Comparison of ENCODE assay signal across 7 cellular contexts in the genomic region with DNA sequence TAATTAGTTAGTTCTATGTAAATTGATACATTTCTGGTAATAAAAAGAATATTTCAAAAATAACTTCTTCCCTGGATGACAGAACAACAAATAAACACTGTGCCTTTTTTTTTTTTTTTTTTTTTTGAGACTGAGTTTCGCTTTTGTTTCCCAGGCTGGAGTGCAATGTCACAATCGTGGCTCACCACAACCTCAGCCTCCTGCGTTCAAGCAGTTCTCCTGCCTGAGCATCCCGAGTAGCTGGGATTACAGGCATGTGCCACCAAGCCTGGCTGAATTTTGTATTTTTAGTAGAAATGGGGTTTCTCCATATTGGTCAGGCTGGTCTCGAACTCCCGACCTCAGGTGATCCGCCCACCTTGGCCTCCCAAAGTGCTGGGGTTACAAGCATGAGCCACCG.
DNase-seq lines count a peak whose midpoint lies in the region; ATAC-seq and TF ChIP-seq lines count a peak whose summit lies in the region.
"Not testable (repeated sequence)": the region's sequence is repeated elsewhere in the genome, so short reads cannot be mapped to it uniquely, and the experiment has no call there.

No MANE protein-coding gene starts in this region.

- POLR2A ChIA-PET in activated CD4-positive, alpha-beta T cell treated with anti-CD3 and anti-CD28 coated beads for 36 hours (lab: Charles Lee): not testable (repeated sequence)

- not testable (repeated sequence) for H3K4me1 ChIP-seq in osteoblast (ENCODE audit: insufficient read depth, low read length)

- ATAC-seq in activated CD4-positive, alpha-beta T cell treated with anti-CD3 and anti-CD28 coated beads for 36 hours: not testable (repeated sequence)
- ATAC-seq in activated CD8-positive, alpha-beta memory T cell treated with anti-CD3 and anti-CD28 coated beads, Interleukin-2, amount 10 ng/mL, durations not matched to agents 7 days and 5 days: peak; percentile 49
- ATAC-seq in effector memory CD8-positive, alpha-beta T cell (replicated peaks): peak; percentile 27

- H3K9me3 ChIP-seq in osteoblast (ENCODE audit: low read depth, low read length): not testable (repeated sequence)

- H3K36me3 ChIP-seq in osteoblast (ENCODE audit: insufficient read depth, low read length): not testable (repeated sequence)

- TF ChIP-seq CTCF in osteoblast (IDR thresholded peaks at IDR 0.05; ENCODE audit: extremely low read depth, low read depth, low read length): not testable (repeated sequence)

- H4K20me1 ChIP-seq in osteoblast (ENCODE audit: insufficient read depth, low read length): not testable (repeated sequence)

- peak overlapping the region; percentile 33 for H3K4me2 ChIP-seq in osteoblast (ENCODE audit: insufficient read depth, low read length)

- not testable (repeated sequence) for H3K27me3 Mint-ChIP-seq in activated CD4-positive, alpha-beta T cell treated with anti-CD3 and anti-CD28 coated beads for 36 hours
- peaks cover 17% of the 10 kb centered on the region for H3K27me3 Mint-ChIP-seq in activated CD8-positive, alpha-beta memory T cell treated with anti-CD3 and anti-CD28 coated beads, Interleukin-2, amount 10 ng/mL, durations not matched to agents 7 days and 5 days
- peaks cover 13 to 20% of the 10 kb centered on the region in 2 donors for H3K27me3 Mint-ChIP-seq in effector memory CD8-positive, alpha-beta T cell

- H3K79me2 ChIP-seq in osteoblast (ENCODE audit: insufficient read depth, low read length): not testable (repeated sequence)

- not testable (repeated sequence) for H3K4me3 Mint-ChIP-seq in activated CD4-positive, alpha-beta T cell treated with anti-CD3 and anti-CD28 coated beads for 36 hours; activated CD8-positive, alpha-beta memory T cell treated with anti-CD3 and anti-CD28 coated beads, Interleukin-2, amount 10 ng/mL, durations not matched to agents 7 days and 5 days
- peak overlapping the region; percentile 4 to 33 for H3K4me3 Mint-ChIP-seq in effector memory CD8-positive, alpha-beta T cell

- H3K27ac ChIP-seq in osteoblast (ENCODE audit: low read depth, low read length): not testable (repeated sequence)

- not testable (repeated sequence) for H3K9me3 Mint-ChIP-seq in activated CD4-positive, alpha-beta T cell treated with anti-CD3 and anti-CD28 coated beads for 36 hours (ENCODE audit: low read depth); activated CD8-positive, alpha-beta memory T cell treated with anti-CD3 and anti-CD28 coated beads, Interleukin-2, amount 10 ng/mL, durations not matched to agents 7 days and 5 days (ENCODE audit: low read depth); effector memory CD8-positive, alpha-beta T cell

- not testable (repeated sequence) for H3K27me3 ChIP-seq in osteoblast (ENCODE audit: insufficient read depth, low read length)

- not testable (repeated sequence) for H3K4me1 Mint-ChIP-seq in activated CD4-positive, alpha-beta T cell treated with anti-CD3 and anti-CD28 coated beads for 36 hours; effector memory CD8-positive, alpha-beta T cell (ENCODE audit: low read depth in 2 of 2)
- H3K4me1 Mint-ChIP-seq in activated CD8-positive, alpha-beta memory T cell treated with anti-CD3 and anti-CD28 coated beads, Interleukin-2, amount 10 ng/mL, durations not matched to agents 7 days and 5 days: peaks cover 13% of the 10 kb centered on the region

- H2AFZ ChIP-seq in osteoblast (ENCODE audit: low read length): not testable (repeated sequence)

- CTCF ChIA-PET in activated CD4-positive, alpha-beta T cell treated with anti-CD3 and anti-CD28 coated beads for 36 hours (lab: Charles Lee): not testable (repeated sequence)
- CTCF ChIA-PET in activated CD8-positive, alpha-beta memory T cell treated with anti-CD3 and anti-CD28 coated beads, Interleukin-2, amount 10 ng/mL, durations not matched to agents 7 days and 5 days (lab: Charles Lee): interaction anchor here (2.5 kb wide), 1 partner anchor 31 kb away, joined by 11 read pairs; no protein-coding TSS in a partner anchor

- DNase-seq in Daoy (ENCODE audit: low read depth) (peak; percentile 9), M059J (ENCODE audit: low read depth) (peak; percentile 4), NOMO-1 treated with DMSO at 0.1 percent for 48 hours (lab: John Stamatoyannopoulos, UW; ENCODE audit: unreplicated experiment) (peak; percentile 27)
- peak; percentile 7 for DNase-seq in activated CD4-positive, alpha-beta T cell treated with anti-CD3 and anti-CD28 coated beads for 36 hours
- DNase-seq in activated CD8-positive, alpha-beta memory T cell treated with anti-CD3 and anti-CD28 coated beads, Interleukin-2, amount 10 ng/mL, durations not matched to agents 7 days and 5 days: peak; percentile 72
- DNase-seq in effector memory CD8-positive, alpha-beta T cell; osteoblast (ENCODE audit: insufficient read length, low spot score, missing footprints): not testable (repeated sequence)

- not testable (repeated sequence) for H3K27ac Mint-ChIP-seq in activated CD4-positive, alpha-beta T cell treated with anti-CD3 and anti-CD28 coated beads for 36 hours; effector memory CD8-positive, alpha-beta T cell
- peak overlapping the region; percentile 37 for H3K27ac Mint-ChIP-seq in activated CD8-positive, alpha-beta memory T cell treated with anti-CD3 and anti-CD28 coated beads, Interleukin-2, amount 10 ng/mL, durations not matched to agents 7 days and 5 days

- H3K36me3 Mint-ChIP-seq in activated CD4-positive, alpha-beta T cell treated with anti-CD3 and anti-CD28 coated beads for 36 hours (ENCODE audit: low read depth); activated CD8-positive, alpha-beta memory T cell treated with anti-CD3 and anti-CD28 coated beads, Interleukin-2, amount 10 ng/mL, durations not matched to agents 7 days and 5 days; effector memory CD8-positive, alpha-beta T cell (ENCODE audit: insufficient read depth): not testable (repeated sequence)

- intact Hi-C loops in activated CD4-positive, alpha-beta T cell treated with anti-CD3 and anti-CD28 coated beads for 36 hours (cut with DNase I, micrococcal nuclease): not testable (repeated sequence)

- not testable (repeated sequence) for H3K4me3 ChIP-seq in osteoblast (ENCODE audit: insufficient read depth, low read length)
